ENCODE assay signal across 1 cellular context in genomic region chr5:127958421-127959011, GRCh38.
TF ChIP-seq lines count a peak whose summit lies in the region.

No MANE protein-coding gene starts in this region.

TF ChIP-seq in HepG2, 621 proteins besides CTCF, POLR2A, EP300 and RAD21 (continued from another document):
- TF ChIP-seq ZNF574 (CRISPR knock-in tag; IDR thresholded peaks at IDR 0.05) (no peak), SP5 (CRISPR knock-in tag; IDR thresholded peaks at IDR 0.05; ENCODE audit: borderline replicate concordance, low read depth) (peak; percentile 15; the same call in 1 of the 2 replicates), MIXL1 (CRISPR knock-in tag; IDR thresholded peaks at IDR 0.05) (peak; percentile 18; the same call in 1 of the 2 replicates), RCOR2 (CRISPR knock-in tag; IDR thresholded peaks at IDR 0.05) (0 out of 2 replicates have a peak, but pooled peaks have one; percentile 37), TBX2 (CRISPR knock-in tag; IDR thresholded peaks at IDR 0.05; ENCODE audit: borderline replicate concordance) (peak; percentile 41; the same call in 1 of the 2 replicates), FOXA1 (IDR thresholded peaks at IDR 0.05) (no peak), FOXA1 (CRISPR knock-in tag; IDR thresholded peaks at IDR 0.05) (peak; percentile 32; the same call in 1 of the 2 replicates), NCOA2 (CRISPR knock-in tag; IDR thresholded peaks at IDR 0.05) (peak; percentile 51; the same call in 1 of the 2 replicates), ISL2 (CRISPR knock-in tag; IDR thresholded peaks at IDR 0.05) (peak; percentile 71; the same call in 1 of the 2 replicates), KLF6 (CRISPR knock-in tag; IDR thresholded peaks at IDR 0.05) (no peak)
- TF ChIP-seq, protein P1, sequence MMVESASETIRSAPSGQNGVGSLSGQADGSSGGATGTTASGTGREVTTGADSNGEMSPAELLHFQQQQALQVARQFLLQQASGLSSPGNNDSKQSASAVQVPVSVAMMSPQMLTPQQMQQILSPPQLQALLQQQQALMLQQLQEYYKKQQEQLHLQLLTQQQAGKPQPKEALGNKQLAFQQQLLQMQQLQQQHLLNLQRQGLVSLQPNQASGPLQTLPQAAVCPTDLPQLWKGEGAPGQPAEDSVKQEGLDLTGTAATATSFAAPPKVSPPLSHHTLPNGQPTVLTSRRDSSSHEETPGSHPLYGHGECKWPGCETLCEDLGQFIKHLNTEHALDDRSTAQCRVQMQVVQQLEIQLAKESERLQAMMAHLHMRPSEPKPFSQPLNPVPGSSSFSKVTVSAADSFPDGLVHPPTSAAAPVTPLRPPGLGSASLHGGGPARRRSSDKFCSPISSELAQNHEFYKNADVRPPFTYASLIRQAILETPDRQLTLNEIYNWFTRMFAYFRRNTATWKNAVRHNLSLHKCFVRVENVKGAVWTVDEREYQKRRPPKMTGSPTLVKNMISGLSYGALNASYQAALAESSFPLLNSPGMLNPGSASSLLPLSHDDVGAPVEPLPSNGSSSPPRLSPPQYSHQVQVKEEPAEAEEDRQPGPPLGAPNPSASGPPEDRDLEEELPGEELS (CRISPR knock-in tag; IDR thresholded peaks at IDR 0.05) = peak; percentile 53; the same call in 1 of the 2 replicates
